ENCODE assay signal across 23 cellular contexts in genomic region chr3:161920196-161920595, GRCh38.
DNase-seq lines count a peak whose midpoint lies in the region; ATAC-seq and TF ChIP-seq lines count a peak whose summit lies in the region.
"Had no signal": no experiment of that assay in that cellular context is flagged by ENCODE, and none has a peak within 500 bp of the region (broad histone marks: within the 10 kb centered on the region; RNA-seq: fewer than 3 reads in every experiment).

No MANE protein-coding gene starts in this region.

- H3K36me3 ChIP-seq in SK-N-SH (replicated peaks in 1 of 2; ENCODE audit: control insufficient read depth in 1 of 2, insufficient read depth in 2 of 2, low read length in 1 of 2): no peaks in the 10 kb centered on the region
- no peaks in the 10 kb centered on the region for H3K36me3 ChIP-seq in smooth muscle cell (ENCODE audit: low read depth)
- H3K36me3 ChIP-seq in H7 (replicated peaks; ENCODE audit: control insufficient read depth, insufficient read depth, low read length): no peaks in the 10 kb centered on the region
- H3K36me3 ChIP-seq: BLaER1 treated with 17β-estradiol and CSF1 and Interleukin-3, amounts not matched to agents 10 nM and 100 nM; SJCRH30 had no signal

- H2AFZ ChIP-seq in SK-N-SH (ENCODE audit: low read depth) (no peak overlapping the region), smooth muscle cell (ENCODE audit: low read depth) (no peak overlapping the region)

- CTCF ChIA-PET in SK-N-SH (lab: Yijun Ruan, JAX): no interaction called here

- peaks cover 5% of the 10 kb centered on the region in 2 experiments; a peak in 3 of 4 replicates for H3K4me1 ChIP-seq in SK-N-SH (ENCODE audit: control insufficient read depth in 1 of 2, insufficient read depth in 2 of 2, low read depth in 1 of 2, low read length in 1 of 2)
- peaks cover 2% of the 10 kb centered on the region for H3K4me1 ChIP-seq in smooth muscle cell (ENCODE audit: low read depth)
- H3K4me1 ChIP-seq: BLaER1 treated with 17β-estradiol and CSF1 and Interleukin-3, amounts not matched to agents 10 nM and 100 nM; SJCRH30 had no signal

- TF ChIP-seq EP300 in SK-N-SH (IDR thresholded peaks at IDR 0.05; ENCODE audit: borderline replicate concordance in 1 of 2, low read depth in 1 of 2, low read length in 1 of 2): 0 out of 4 replicates have a peak, but pooled peaks of 1 of the 2 experiments have one; percentile 9

- TF ChIP-seq RAD21 in SK-N-SH (IDR thresholded peaks at IDR 0.05; ENCODE audit: low read length): no peak

- H3K9me2 ChIP-seq in SK-N-SH: no peaks in the 10 kb centered on the region

- H3K27me3 ChIP-seq in SK-N-SH (ENCODE audit: insufficient read depth) (no peaks in the 10 kb centered on the region), smooth muscle cell (ENCODE audit: low read depth) (no peaks in the 10 kb centered on the region), H7 (ENCODE audit: control insufficient read depth, insufficient read depth, low read length) (no peaks in the 10 kb centered on the region)
- H3K27me3 ChIP-seq: BLaER1 treated with 17β-estradiol and CSF1 and Interleukin-3, amounts not matched to agents 10 nM and 100 nM; SJCRH30 had no signal

- H3K79me2 ChIP-seq in SK-N-SH (ENCODE audit: insufficient read depth) (no peaks in the 10 kb centered on the region), smooth muscle cell (ENCODE audit: low read depth) (no peaks in the 10 kb centered on the region)

- no peaks in the 10 kb centered on the region for H4K20me1 ChIP-seq in SK-N-SH (ENCODE audit: insufficient read depth)
- no peaks in the 10 kb centered on the region for H4K20me1 ChIP-seq in smooth muscle cell (ENCODE audit: low read depth)
- H4K20me1 ChIP-seq: BLaER1 treated with 17β-estradiol and CSF1 and Interleukin-3, amounts not matched to agents 10 nM and 100 nM had no signal

- H3K27ac ChIP-seq in SK-N-SH (ENCODE audit: low read depth in 2 of 2, low read length in 1 of 2) (no peak overlapping the region), smooth muscle cell (ENCODE audit: low read depth) (peak overlapping the region; percentile 39)
- H3K27ac ChIP-seq: 22Rv1; BLaER1 treated with 17β-estradiol and CSF1 and Interleukin-3, amounts not matched to agents 10 nM and 100 nM; SJCRH30 had no signal

- DNase-seq in SK-N-SH (no peak), HCEC 1CT (peak; percentile 17), astrocyte of the hippocampus (ENCODE audit: low read depth, low spot score) (peak; percentile 1), smooth muscle cell (lab: John Stamatoyannopoulos, UW; ENCODE audit: unreplicated experiment) (no peak), D341Med (ENCODE audit: low spot score) (no peak), H7 (no peak)
- no peak for DNase-seq in activated CD4-positive, alpha-beta T cell treated with anti-CD3 and anti-CD28 coated beads, Interleukin-2, amount 50 U/mL, for 1 hour
- DNase-seq: CD4-positive, alpha-beta T cell; COR-L47; DMS79; NCI-H1105; NCI-H146; NCI-H1930; NCI-H2107; NCI-H446; NCI-H524 treated with DMSO at 0.1 percent for 48 hours; NCI-H774; PC-3; SJCRH30; T-cell had no signal

- H3F3A ChIP-seq in SK-N-SH (replicated peaks; ENCODE audit: insufficient read depth) (no peaks in the 10 kb centered on the region), smooth muscle cell (ENCODE audit: low read depth) (peaks cover 3% of the 10 kb centered on the region)

- no peak overlapping the region for H3K9ac ChIP-seq in SK-N-SH
- no peak overlapping the region for H3K9ac ChIP-seq in smooth muscle cell (ENCODE audit: low read depth)
- H3K9ac ChIP-seq: BLaER1 treated with 17β-estradiol and CSF1 and Interleukin-3, amounts not matched to agents 10 nM and 100 nM had no signal

- 37% methylated on average over 2 of the region's 2 CpGs for WGBS in SK-N-SH (ENCODE audit: low lambda C conversion rate)
- WGBS in smooth muscle cell (ENCODE audit: low lambda C conversion rate): 85% methylated on average over 2 of the region's 2 CpGs

- H3K4me2 ChIP-seq in SK-N-SH: no peak overlapping the region
- no peak overlapping the region for H3K4me2 ChIP-seq in smooth muscle cell
- H3K4me2 ChIP-seq: BLaER1 treated with 17β-estradiol and CSF1 and Interleukin-3, amounts not matched to agents 10 nM and 100 nM had no signal

- H3K4me3 ChIP-seq in SK-N-SH (ENCODE audit: low read depth in 2 of 2, low read length in 1 of 2) (no peak overlapping the region), smooth muscle cell (no peak overlapping the region), H7 (ENCODE audit: insufficient read depth, low read depth, low read length) (no peak overlapping the region)
- H3K4me3 ChIP-seq: BLaER1 treated with 17β-estradiol and CSF1 and Interleukin-3, amounts not matched to agents 10 nM and 100 nM; SJCRH30 had no signal

- TF ChIP-seq CTCF in SK-N-SH (IDR thresholded peaks at IDR 0.05): no peak
- TF ChIP-seq CTCF in smooth muscle cell (IDR thresholded peaks at IDR 0.05; ENCODE audit: borderline replicate concordance, insufficient read depth, poor library complexity, severe bottlenecking): no peak

- POLR2A ChIA-PET in SK-N-SH (lab: Yijun Ruan, JAX): no interaction called here

- no peaks in the 10 kb centered on the region for H3K9me3 ChIP-seq in SK-N-SH
- H3K9me3 ChIP-seq in smooth muscle cell (replicated peaks; ENCODE audit: low read depth): no peaks in the 10 kb centered on the region
- H3K9me3 ChIP-seq: SJCRH30 had no signal

- ATAC-seq in SK-N-SH treated with all-trans-retinoic acid at 6 μM for 48 hours: no peak
- ATAC-seq: PC-3, T-cell had no signal

TF ChIP-seq in SK-N-SH, 30 proteins besides CTCF, POLR2A, EP300 and RAD21:
- TF ChIP-seq PBX3 (IDR thresholded peaks at IDR 0.05): 0 out of 2 replicates have a peak, but pooled peaks have one; percentile 20
- TF ChIP-seq RXRA (IDR thresholded peaks at IDR 0.05; ENCODE audit: borderline replicate concordance, low read depth): no peak
- peak; percentile 23; the same call in 1 of the 2 replicates for TF ChIP-seq TCF12 (IDR thresholded peaks at IDR 0.05)

TF ChIP-seq in SK-N-SH treated with all-trans-retinoic acid at 6 μM for 48 hours, 23 proteins besides CTCF, POLR2A, EP300 and RAD21:
- TF ChIP-seq TCF4 (CRISPR knock-in tag; IDR thresholded peaks at IDR 0.05; ENCODE audit: borderline replicate concordance) (no peak), CSDC2 (CRISPR knock-in tag; IDR thresholded peaks at IDR 0.05) (no peak), ZNF8 (CRISPR knock-in tag; IDR thresholded peaks at IDR 0.05) (no peak), ZNF70 (CRISPR knock-in tag; IDR thresholded peaks at IDR 0.05) (no peak), BACH2 (CRISPR knock-in tag; IDR thresholded peaks at IDR 0.05; ENCODE audit: borderline replicate concordance) (no peak), ZNF565 (CRISPR knock-in tag; conservative IDR thresholded peaks at IDR 0.05; ENCODE audit: low read depth) (no peak), CSRNP3 (CRISPR knock-in tag; IDR thresholded peaks at IDR 0.05) (no peak), ISL1 (CRISPR knock-in tag; IDR thresholded peaks at IDR 0.05) (no peak), TOX (CRISPR knock-in tag; IDR thresholded peaks at IDR 0.05; ENCODE audit: borderline replicate concordance) (no peak), SNAI2 (CRISPR knock-in tag; IDR thresholded peaks at IDR 0.05) (no peak), PPARA (CRISPR knock-in tag; IDR thresholded peaks at IDR 0.05; ENCODE audit: borderline replicate concordance) (no peak), ZFP30 (CRISPR knock-in tag; IDR thresholded peaks at IDR 0.05) (no peak), PATZ1 (CRISPR knock-in tag; IDR thresholded peaks at IDR 0.05; ENCODE audit: borderline replicate concordance) (no peak), ZC3H10 (CRISPR knock-in tag; IDR thresholded peaks at IDR 0.05) (no peak)

Comparison
In these comparisons a context has a peak if more than half of its experiments do, and no peak if none do; other contexts are left out.
1. DNase-seq: peak in HCEC 1CT (single experiment) and astrocyte of the hippocampus (single experiment); none in SK-N-SH (single experiment), smooth muscle cell (single experiment), D341Med (single experiment), activated CD4-positive, alpha-beta T cell treated with anti-CD3 and anti-CD28 coated beads, Interleukin-2, amount 50 U/mL, for 1 hour (single experiment) and H7 (single experiment).